1 cellular context compared by ENCODE assay signal in the genomic region with DNA sequence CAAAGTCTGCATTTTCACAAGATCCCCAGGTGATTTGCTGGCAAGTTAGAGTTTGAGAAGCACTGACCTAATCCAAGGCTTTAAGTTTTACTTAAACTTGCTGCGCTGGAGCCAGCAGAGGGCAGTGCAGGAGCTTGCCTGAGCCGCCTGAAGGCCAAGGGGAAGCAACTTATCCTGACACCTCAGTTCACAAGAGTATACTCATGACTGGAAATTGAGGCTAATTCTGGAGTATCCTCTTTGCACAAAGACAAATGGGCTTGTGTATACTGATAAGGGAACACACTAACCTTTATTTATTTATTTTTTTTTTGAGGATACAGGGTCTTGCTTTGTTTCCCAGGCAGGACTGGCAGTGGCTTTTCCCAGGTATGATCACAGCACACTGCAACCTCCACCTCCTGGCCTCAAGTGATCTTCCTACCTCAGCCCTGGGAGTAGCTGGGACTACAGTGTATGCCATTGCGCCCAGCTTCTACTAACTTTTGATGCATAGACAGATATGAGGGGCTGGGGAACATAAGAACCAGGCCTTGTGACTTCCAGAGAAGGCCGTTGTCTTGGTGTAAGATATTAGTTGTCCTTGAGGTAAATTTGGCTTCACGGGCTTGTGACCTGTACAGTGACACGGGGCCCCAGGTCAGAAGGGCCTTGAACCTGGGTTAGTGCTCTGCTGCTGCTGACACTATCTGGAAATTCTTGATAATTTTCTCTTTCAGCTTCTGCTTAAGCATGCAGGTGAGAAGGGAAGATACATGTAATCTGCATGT.
TF ChIP-seq lines count a peak whose summit lies in the region.

No MANE protein-coding gene starts in this region.

TF ChIP-seq in SK-N-SH, 30 proteins besides CTCF, POLR2A, EP300 and RAD21:
- TF ChIP-seq, protein P1, sequence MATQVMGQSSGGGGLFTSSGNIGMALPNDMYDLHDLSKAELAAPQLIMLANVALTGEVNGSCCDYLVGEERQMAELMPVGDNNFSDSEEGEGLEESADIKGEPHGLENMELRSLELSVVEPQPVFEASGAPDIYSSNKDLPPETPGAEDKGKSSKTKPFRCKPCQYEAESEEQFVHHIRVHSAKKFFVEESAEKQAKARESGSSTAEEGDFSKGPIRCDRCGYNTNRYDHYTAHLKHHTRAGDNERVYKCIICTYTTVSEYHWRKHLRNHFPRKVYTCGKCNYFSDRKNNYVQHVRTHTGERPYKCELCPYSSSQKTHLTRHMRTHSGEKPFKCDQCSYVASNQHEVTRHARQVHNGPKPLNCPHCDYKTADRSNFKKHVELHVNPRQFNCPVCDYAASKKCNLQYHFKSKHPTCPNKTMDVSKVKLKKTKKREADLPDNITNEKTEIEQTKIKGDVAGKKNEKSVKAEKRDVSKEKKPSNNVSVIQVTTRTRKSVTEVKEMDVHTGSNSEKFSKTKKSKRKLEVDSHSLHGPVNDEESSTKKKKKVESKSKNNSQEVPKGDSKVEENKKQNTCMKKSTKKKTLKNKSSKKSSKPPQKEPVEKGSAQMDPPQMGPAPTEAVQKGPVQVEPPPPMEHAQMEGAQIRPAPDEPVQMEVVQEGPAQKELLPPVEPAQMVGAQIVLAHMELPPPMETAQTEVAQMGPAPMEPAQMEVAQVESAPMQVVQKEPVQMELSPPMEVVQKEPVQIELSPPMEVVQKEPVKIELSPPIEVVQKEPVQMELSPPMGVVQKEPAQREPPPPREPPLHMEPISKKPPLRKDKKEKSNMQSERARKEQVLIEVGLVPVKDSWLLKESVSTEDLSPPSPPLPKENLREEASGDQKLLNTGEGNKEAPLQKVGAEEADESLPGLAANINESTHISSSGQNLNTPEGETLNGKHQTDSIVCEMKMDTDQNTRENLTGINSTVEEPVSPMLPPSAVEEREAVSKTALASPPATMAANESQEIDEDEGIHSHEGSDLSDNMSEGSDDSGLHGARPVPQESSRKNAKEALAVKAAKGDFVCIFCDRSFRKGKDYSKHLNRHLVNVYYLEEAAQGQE (IDR thresholded peaks at IDR 0.05; ENCODE audit: low read depth, low read length) = no peak
- peak; percentile 32; the same call in 1 of the 2 replicates for TF ChIP-seq SMC3 (IDR thresholded peaks at IDR 0.05; ENCODE audit: low read depth, low read length)
